Comparison of ENCODE assay signal across 1 cellular context in genomic region chr12:56114084-56114483, GRCh38.
TF ChIP-seq lines count a peak whose summit lies in the region.

No MANE protein-coding gene starts in this region.

TF ChIP-seq in GM12878, 131 proteins besides CTCF, POLR2A, EP300 and RAD21:
- TF ChIP-seq POLR2AphosphoS2 (IDR thresholded peaks at IDR 0.05; ENCODE audit: low read depth, low read length) (no peak), POLR2AphosphoS5 (IDR thresholded peaks at IDR 0.05; ENCODE audit: low read length) (0 out of 2 replicates have a peak, but pooled peaks have one; percentile 14), MYC (IDR thresholded peaks at IDR 0.05; ENCODE audit: insufficient read depth, insufficient read length, insufficient replicate concordance, low read length, severe bottlenecking) (no peak), PML (IDR thresholded peaks at IDR 0.05; ENCODE audit: low read length) (no peak)
TF ChIP-seq in GM12878: peak in this region for 1.
